ENCODE assay signal across 9 cellular contexts in the genomic region with DNA sequence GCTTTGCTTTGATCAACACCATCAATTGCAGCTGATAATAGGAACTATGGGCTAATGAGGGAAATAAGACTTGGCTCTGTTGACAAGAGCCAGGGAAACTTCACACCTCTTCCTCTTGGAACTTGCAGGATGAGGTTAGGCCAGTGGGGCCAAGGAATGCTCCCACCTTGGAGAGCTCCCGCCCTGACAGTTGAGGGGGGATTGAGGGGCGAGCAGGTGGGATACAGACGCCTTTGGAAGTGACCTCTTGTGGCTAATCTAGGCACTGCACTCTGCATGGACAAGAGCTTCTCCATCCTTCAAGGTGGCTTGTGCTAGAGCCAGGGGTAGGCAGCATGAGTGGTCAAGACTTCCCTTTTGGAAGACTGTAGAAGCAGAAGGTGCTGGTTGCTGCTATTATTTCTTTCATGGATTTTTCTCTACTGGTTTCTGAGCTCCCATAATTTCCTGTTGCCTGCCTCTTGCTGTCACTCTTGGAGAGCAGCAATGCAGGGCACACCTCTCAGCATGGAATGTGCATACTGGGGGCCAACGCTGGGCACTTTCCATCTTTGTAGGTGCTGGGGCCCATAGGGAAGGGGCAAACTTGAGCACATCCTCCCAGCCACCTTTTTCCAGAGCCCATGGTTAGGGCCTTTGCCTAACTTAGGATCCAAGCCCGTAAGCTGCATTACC. TPM values are rescaled to one million over a fixed set of nuclear protein-coding genes. Genes with fewer than 3 reads are reported as not detected.
A peak's percentile ranks its signal among the peaks of the same experiment; 100 is the strongest.
DNase-seq lines count a peak whose midpoint lies in the region; ATAC-seq and TF ChIP-seq lines count a peak whose summit lies in the region.
"Had no signal": no experiment of that assay in that cellular context is flagged by ENCODE, and none has a peak within 500 bp of the region (broad histone marks: within the 10 kb centered on the region; RNA-seq: fewer than 3 reads in every experiment).

No MANE protein-coding gene starts in this region.

- no peak for TF ChIP-seq POLR2A in body of pancreas (IDR thresholded peaks at IDR 0.05)
- no peak for TF ChIP-seq POLR2A in lower leg skin (IDR thresholded peaks at IDR 0.05)

- POLR2A ChIA-PET in CD8-positive, alpha-beta memory T cell (lab: Charles Lee): interaction anchor here (0.5 to 5.4 kb wide), 6 partner anchors 27 to 1161 kb away, joined by 3 to 65 read pairs (median 4); a partner anchor contains a TSS

- no peak overlapping the region for H3K27ac ChIP-seq in CD8-positive, alpha-beta memory T cell (ENCODE audit: low read depth, low read length)
- no peak overlapping the region for H3K27ac ChIP-seq in body of pancreas

- ATAC-seq in body of pancreas: no peak
- ATAC-seq in stimulated activated naive CD8-positive, alpha-beta T cell treated with anti-CD3 and anti-CD28 coated beads, Interleukin-15, Interleukin-2, amounts not matched to agents 100 U/mL and 50 U/mL, for 24 hours: no peak

- peaks cover 0 to 19% (median 0%) of the 10 kb centered on the region in 3 donors for H3K36me3 Mint-ChIP-seq in CD8-positive, alpha-beta memory T cell

- H3K9me3 ChIP-seq in CD8-positive, alpha-beta memory T cell (ENCODE audit: low read length): no peaks in the 10 kb centered on the region
- no peaks in the 10 kb centered on the region for H3K9me3 ChIP-seq in body of pancreas

- peaks cover 14% of the 10 kb centered on the region for H3K4me1 ChIP-seq in CD8-positive, alpha-beta memory T cell (ENCODE audit: insufficient read depth, low read length)
- H3K4me1 ChIP-seq in body of pancreas: peaks cover 12% of the 10 kb centered on the region

- WGBS in body of pancreas, 2 donors: 24 to 29% methylated on average over 5 of the region's 5 CpGs
- 32 to 49% methylated on average over 5 of the region's 5 CpGs for WGBS in lower leg skin, 2 donors

- H3K9me3 Mint-ChIP-seq in CD8-positive, alpha-beta memory T cell: no peaks in the 10 kb centered on the region
- H3K9me3 Mint-ChIP-seq: T-helper 1 cell treated with Interleukin-12 subunit alpha and Interleukin-12 subunit beta and Interleukin-4 antibody, amounts not matched to agents 30 μg/mL and 1 μg/mL, for 36 hours had no signal

- no peaks in the 10 kb centered on the region for H3K27me3 ChIP-seq in CD8-positive, alpha-beta memory T cell (ENCODE audit: insufficient read depth, low read length, poor library complexity, severe bottlenecking)
- H3K27me3 ChIP-seq in body of pancreas: no peaks in the 10 kb centered on the region

- peak overlapping the region in 1 of 8 donors; percentile 85 for H3K27ac Mint-ChIP-seq in CD8-positive, alpha-beta memory T cell
- H3K27ac Mint-ChIP-seq: T-helper 1 cell treated with Interleukin-12 subunit alpha and Interleukin-12 subunit beta and Interleukin-4 antibody, amounts not matched to agents 30 μg/mL and 1 μg/mL, for 36 hours had no signal

- peaks cover 0 to 4% of the 10 kb centered on the region in 2 donors for H3K27me3 Mint-ChIP-seq in CD8-positive, alpha-beta memory T cell

- H3K36me3 ChIP-seq in CD8-positive, alpha-beta memory T cell (ENCODE audit: insufficient read depth, low read length): no peaks in the 10 kb centered on the region
- H3K36me3 ChIP-seq in body of pancreas (replicated peaks in 1 of 2; ENCODE audit: insufficient read depth in 1 of 2, low read depth in 2 of 2): no peaks in the 10 kb centered on the region

- peak; percentile 19 to 70 (median 38) for DNase-seq in CD8-positive, alpha-beta memory T cell
- DNase-seq in H4 (ENCODE audit: low spot score): peak; percentile 36
- peak; percentile 27 for DNase-seq in SW480 (ENCODE audit: low spot score)
- DNase-seq in body of pancreas: peak; percentile 48 to 60 (median 54)
- DNase-seq in lower leg skin (ENCODE audit: low spot score in 2 of 2): peak; percentile 46 to 89
- peak; percentile 70 for DNase-seq in stimulated activated naive CD8-positive, alpha-beta T cell treated with anti-CD3 and anti-CD28 coated beads, Interleukin-15, Interleukin-2, amounts not matched to agents 100 U/mL and 50 U/mL, for 24 hours
- DNase-seq in OCI-M2 (lab: John Stamatoyannopoulos, UW; ENCODE audit: unreplicated experiment): no peak
- DNase-seq in KG1 (lab: John Stamatoyannopoulos, UW): no peak

- intact Hi-C loops in body of pancreas (cut with DNase I) (loop anchor here (10.0 kb wide), 1 partner anchor 331 kb away; no protein-coding TSS in a partner anchor), lower leg skin (cut with DNase I; ENCODE audit: low total_unique reads) (no loop called here)

- peaks cover 2 to 4% (median 2%) of the 10 kb centered on the region in 3 donors for H3K4me1 Mint-ChIP-seq in CD8-positive, alpha-beta memory T cell

- H3K4me3 ChIP-seq in CD8-positive, alpha-beta memory T cell (ENCODE audit: low read length): no peak overlapping the region
- no peak overlapping the region for H3K4me3 ChIP-seq in body of pancreas
- H3K4me3 ChIP-seq in lower leg skin (ENCODE audit: low read depth, poor library complexity, severe bottlenecking): no peak overlapping the region

- CTCF ChIA-PET in CD8-positive, alpha-beta memory T cell (lab: Charles Lee): interaction anchor here (0.6 to 5.7 kb wide), 28 partner anchors 10 to 618 kb away, joined by 3 to 72 read pairs (median 4); a partner anchor contains a TSS

- TF ChIP-seq CTCF in body of pancreas (IDR thresholded peaks at IDR 0.05) (peak; percentile 26 to 70 (median 61)), lower leg skin (IDR thresholded peaks at IDR 0.05) (peak in 1 of 3 donors; percentile 22)

- H3K4me3 Mint-ChIP-seq in CD8-positive, alpha-beta memory T cell: peak overlapping the region in 2 of 7 donors; percentile 32 to 33
- H3K4me3 Mint-ChIP-seq: T-helper 1 cell treated with Interleukin-12 subunit alpha and Interleukin-12 subunit beta and Interleukin-4 antibody, amounts not matched to agents 30 μg/mL and 1 μg/mL, for 36 hours had no signal

RNA-seq across cellular contexts. Expression of a gene that starts 2.3 kb away (rescaled TPM):
- total RNA-seq in CD8-positive, alpha-beta memory T cell: 10 to 100 TPM; 58.1 to 62.1 TPM
- 11.6 TPM for polyA plus RNA-seq in CD8-positive, alpha-beta memory T cell
- 11.3 and 20.3 TPM in 2 replicates for total RNA-seq in H4 (2014; rRNA removed; shearing (Covaris generic))
- total RNA-seq in body of pancreas (10 to 100 TPM; 22.1 to 56.4 TPM), lower leg skin (10 to 100 TPM; 24.4 to 52.9 (median 42.7) TPM)

RNA-seq across cellular contexts. Expression of a gene that starts 50.7 kb away (rescaled TPM):
- 10 to 100 TPM; 32.6 to 34.7 TPM for total RNA-seq in CD8-positive, alpha-beta memory T cell
- polyA plus RNA-seq in CD8-positive, alpha-beta memory T cell: 26.5 TPM
- total RNA-seq in H4 (2014; rRNA removed; shearing (Covaris generic)): 12.3 and 16.1 TPM in 2 replicates
- total RNA-seq in body of pancreas (1 to 10 TPM; 7.3 to 9.9 TPM), lower leg skin (10 to 100 TPM; 19.2 to 22.9 (median 19.5) TPM)

RNA-seq across cellular contexts. Expression of a gene that starts 52.3 kb away (rescaled TPM):
- total RNA-seq in CD8-positive, alpha-beta memory T cell: not detected
- polyA plus RNA-seq in CD8-positive, alpha-beta memory T cell: 1.6 TPM
- total RNA-seq in H4 (2014; rRNA removed; shearing (Covaris generic)): not detected in 2 replicates
- total RNA-seq in body of pancreas (not detected), lower leg skin (not detected)

RNA-seq across cellular contexts. Expression of a gene that starts 56.0 kb away (rescaled TPM):
- 100 to 1,000 TPM; 113 to 115 TPM for total RNA-seq in CD8-positive, alpha-beta memory T cell
- 268 TPM for polyA plus RNA-seq in CD8-positive, alpha-beta memory T cell
- 15.5 and 21.3 TPM in 2 replicates for total RNA-seq in H4 (2014; rRNA removed; shearing (Covaris generic))
- total RNA-seq in body of pancreas (10 to 100 TPM; 26.0 to 32.4 TPM), lower leg skin (100 to 1,000 TPM in 1 of 4 donors, 10 to 100 TPM in 3; 38.7 to 117 (median 45.6) TPM)

Comparison
In these comparisons a context has a peak if more than half of its experiments do, and no peak if none do; other contexts are left out.
1. DNase-seq: peak in CD8-positive, alpha-beta memory T cell (5 of 5), H4 (single experiment), SW480 (single experiment), body of pancreas (4 of 4), lower leg skin (2 of 2) and stimulated activated naive CD8-positive, alpha-beta T cell treated with anti-CD3 and anti-CD28 coated beads, Interleukin-15, Interleukin-2, amounts not matched to agents 100 U/mL and 50 U/mL, for 24 hours (single experiment); none in OCI-M2 (single experiment) and KG1 (single experiment).